Comparison of ENCODE assay signal across 8 cellular contexts in the genomic region with DNA sequence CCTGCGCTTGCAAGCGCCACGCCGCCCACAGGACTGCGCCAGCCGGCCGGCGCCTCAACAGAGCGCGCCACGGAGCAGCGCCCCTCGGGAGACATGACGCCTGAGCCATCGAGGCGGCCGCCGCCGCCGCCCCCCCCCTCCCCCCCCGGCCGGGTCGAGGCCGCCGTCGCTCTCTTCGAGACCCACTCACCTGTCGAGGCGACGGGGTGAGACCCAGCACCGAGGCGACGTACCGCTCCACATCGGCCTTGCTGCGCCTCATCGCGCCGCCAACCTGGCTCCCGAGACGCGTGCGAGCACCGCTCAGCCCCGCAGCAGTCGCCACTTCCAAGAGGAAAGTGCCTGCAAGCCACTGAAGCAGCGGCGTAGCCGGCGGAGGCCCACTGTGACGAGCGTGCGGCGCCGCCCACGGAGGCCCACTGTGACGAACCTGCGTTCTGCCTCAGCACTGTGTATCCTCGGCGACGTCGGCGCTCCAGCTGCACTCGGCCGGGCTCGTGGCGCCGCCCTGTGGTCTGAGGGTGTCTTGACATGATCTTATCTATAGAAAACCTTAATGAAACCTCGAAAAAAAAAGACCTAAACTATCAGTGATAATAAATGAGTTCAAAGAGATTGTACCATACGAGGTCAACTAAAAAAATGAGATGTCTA. TPM values are rescaled to one million over a fixed set of nuclear protein-coding genes. Genes with fewer than 3 reads are reported as not detected.
DNase-seq lines count a peak whose midpoint lies in the region; ATAC-seq, FAIRE-seq and TF ChIP-seq lines count a peak whose summit lies in the region.
"Not testable (repeated sequence)": the region's sequence is repeated elsewhere in the genome, so short reads cannot be mapped to it uniquely, and the experiment has no call there.

A gene (minus strand): TSS at position 460 of the 654 bp plus-strand sequence. CDS start 198 bp downstream, at position 262.

- H3K4me2 ChIP-seq in K562 (ENCODE audit: insufficient read depth, low read length); neural cell (ENCODE audit: low read length): not testable (repeated sequence)

- not testable (repeated sequence) for H3K9me2 ChIP-seq in neural cell (ENCODE audit: insufficient read depth, low read length)

- H3K27me3 ChIP-seq in Peyer's patch; K562 (ENCODE audit: control insufficient read depth in 2 of 2, insufficient read depth in 2 of 2, low read length in 2 of 2); neural cell (ENCODE audit: insufficient read depth, low read depth, low read length); transverse colon: not testable (repeated sequence)

- in situ Hi-C loops in K562 (cut with MboI) = loop anchor here (25.0 kb wide), 1 partner anchor 1890 kb away; no protein-coding TSS in a partner anchor
- in situ Hi-C loops in transverse colon (cut with MboI; ENCODE audit: low pct_ligation_motif_present in 1 of 4, low pct_unique_long_range_greater_than_20kb in 1 of 4, low sequenced_read_pairs in 3 of 4) = not testable (repeated sequence)

- not testable (repeated sequence) for DNase-seq in Peyer's patch; K562 (ENCODE audit: extremely low read depth in 1 of 4, low spot score in 3 of 4); cardiac septum (ENCODE audit: low spot score); transverse colon

- not testable (repeated sequence) for H3K4me3 ChIP-seq in Peyer's patch; K562; neural cell (ENCODE audit: low read length); transverse colon

- POLR2A ChIA-PET in K562 (lab: Yijun Ruan, JAX) = not testable (repeated sequence)

- TF ChIP-seq POLR2A in Peyer's patch (IDR thresholded peaks at IDR 0.05); K562 (conservative IDR thresholded peaks at IDR 0.05); transverse colon (IDR thresholded peaks at IDR 0.05): not testable (repeated sequence)

- not testable (repeated sequence) for H3K9me1 ChIP-seq in K562 (ENCODE audit: control insufficient read depth, insufficient read depth, low read length)

- not testable (repeated sequence) for TF ChIP-seq RAD21 in K562 (CRISPR knock-in tag; conservative IDR thresholded peaks at IDR 0.05 in 1 of 2, IDR thresholded peaks at IDR 0.05 in 1 of 2); neural cell (conservative IDR thresholded peaks at IDR 0.05)

- not testable (repeated sequence) for FAIRE-seq in K562 (lab: Jason Lieb, UNC)

- not testable (repeated sequence) for BruUV-seq in K562 (replicated peaks; lab: Mats Ljungman, UMichigan)

- CTCF ChIA-PET in K562 (lab: Yijun Ruan, JAX; ENCODE audit: low intra/inter-chr PET ratio) = not testable (repeated sequence)

- ATAC-seq in GM18867 (IDR thresholded peaks at IDR 0.05; ENCODE audit: unreplicated experiment) (peak; percentile 97), GM21737 (IDR thresholded peaks at IDR 0.05; ENCODE audit: unreplicated experiment) (peak; percentile 99), HG03097 (IDR thresholded peaks at IDR 0.05; ENCODE audit: low FRiP score, unreplicated experiment) (peak; percentile 97), K562 (peak; percentile 94)

- not testable (repeated sequence) for H3K79me2 ChIP-seq in K562 (ENCODE audit: control insufficient read depth, insufficient read depth, low read length); neural cell (replicated peaks; ENCODE audit: insufficient read depth, low read length)

- not testable (repeated sequence) for H2AFZ ChIP-seq in K562 (ENCODE audit: low read depth, low read length); neural cell (ENCODE audit: low read depth, low read length)

- not testable (repeated sequence) for H4K20me1 ChIP-seq in K562 (replicated peaks; ENCODE audit: control insufficient read depth, insufficient read depth, low read length); neural cell (ENCODE audit: insufficient read depth)

- not testable (repeated sequence) for H3K9me3 ChIP-seq in Peyer's patch; K562 (replicated peaks; ENCODE audit: control insufficient read depth, insufficient read depth, low read depth, low read length); neural cell (ENCODE audit: low read length); transverse colon

- not testable (repeated sequence) for H3F3A ChIP-seq in neural cell (ENCODE audit: insufficient read depth, low read length, poor library complexity, severe bottlenecking)

- not testable (repeated sequence) for H3K36me3 ChIP-seq in Peyer's patch; K562 (ENCODE audit: control insufficient read depth, insufficient read depth, low read length); neural cell (ENCODE audit: insufficient read depth, low read length); transverse colon

- WGBS in K562 (ENCODE audit: insufficient coverage, low coverage, missing lambda C conversion rate) = no CpG with 5 or more reads among the region's 70 CpGs
- WGBS in transverse colon (ENCODE audit: low coverage in 1 of 2), 2 donors = no CpG with 5 or more reads among the region's 70 CpGs

- not testable (repeated sequence) for H3K4me1 ChIP-seq in Peyer's patch; K562 (replicated peaks in 1 of 2; ENCODE audit: control insufficient read depth in 2 of 2, insufficient read depth in 2 of 2, low read length in 2 of 2); transverse colon

- not testable (repeated sequence) for H3K9ac ChIP-seq in K562 (ENCODE audit: insufficient read depth in 1 of 2, low read depth in 2 of 2, low read length in 2 of 2); neural cell (ENCODE audit: low read length)

- not testable (repeated sequence) for H3K27ac ChIP-seq in Peyer's patch; K562 (ENCODE audit: extremely low read depth, low read depth, low read length); neural cell (ENCODE audit: low read length); transverse colon

- TF ChIP-seq EP300 in K562 (IDR thresholded peaks at IDR 0.05; ENCODE audit: low read length); neural cell (conservative IDR thresholded peaks at IDR 0.05; ENCODE audit: poor library complexity, severe bottlenecking); transverse colon (IDR thresholded peaks at IDR 0.05; ENCODE audit: low read depth): not testable (repeated sequence)

- not testable (repeated sequence) for TF ChIP-seq CTCF in Peyer's patch (IDR thresholded peaks at IDR 0.05); K562 (IDR thresholded peaks at IDR 0.05 in 2 of 3, conservative IDR thresholded peaks at IDR 0.05 in 1 of 3; ENCODE audit: insufficient read depth in 2 of 3, low read depth in 1 of 3, low read length in 3 of 3); neural cell (IDR thresholded peaks at IDR 0.05; ENCODE audit: poor library complexity, severe bottlenecking); transverse colon (IDR thresholded peaks at IDR 0.05)

- intact Hi-C loops in K562 (cut with micrococcal nuclease); cardiac septum (cut with DNase I); transverse colon (cut with DNase I; ENCODE audit: low total_unique reads): not testable (repeated sequence)

RNA-seq across cellular contexts. Expression of the gene that starts here (rescaled TPM):
- total RNA-seq in Peyer's patch = 10 to 100 TPM; 56.6 to 89.1 (median 78.7) TPM
- 3.1 and 4.5 TPM in 2 replicates for total RNA-seq in K562 (2011; cell fraction: chromatin; rRNA removed; ENCODE audit: low replicate concordance)
- total RNA-seq in K562 (2011; cell fraction: nucleolus; rRNA removed) = 1.0 and 1.3 TPM in 2 replicates
- 1.8 and 2.4 TPM in 2 replicates for total RNA-seq in K562 (2011; cell fraction: nucleoplasm; rRNA removed)
- total RNA-seq in K562 (2014; rRNA removed) = 0.08 and 0.45 TPM in 2 replicates
- total RNA-seq in K562 (2014; rRNA removed; fragmentation: Illumina TruSeq; extraction: Trizol) = 1.4 and 2.2 TPM in 2 replicates
- total RNA-seq in K562 (2015; rRNA removed; fragmentation: Illumina TruSeq; extraction: Trizol) = 0.83 and 1.2 TPM in 2 replicates
- total RNA-seq in K562 (2021) = 1.7 and 1.8 TPM in 2 replicates
- 0.80 and 1.0 TPM in 2 replicates for polyA plus RNA-seq in K562 (2011; rRNA removed)
- polyA plus RNA-seq in K562 (2011; cell fraction: cytosol; rRNA removed) = 0.34 and 0.88 TPM in 2 replicates
- 0.40 and 1.0 TPM in 2 replicates for polyA plus RNA-seq in K562 (2011; cell fraction: nucleus; rRNA removed)
- polyA plus RNA-seq in K562 (2012) = 0.21 and 0.53 TPM in 2 replicates
- 0.94 and 1.0 TPM in 2 replicates for polyA plus RNA-seq in K562 (2014; fragmentation: Illumina TruSeq; extraction: Trizol)
- polyA plus RNA-seq in K562 (2014; fragmentation: Nextera tagmentation; extraction: Ambion mirVana) = under 1 TPM; 0.15 to 0.20 TPM
- 0.45 and 0.94 TPM in 2 replicates for polyA plus RNA-seq in K562 (2014; rRNA removed)
- polyA minus RNA-seq in K562 (2011; rRNA and poly(A)+ RNA removed) = 1.3 and 2.5 TPM in 2 replicates
- 0.57 and 2.2 TPM in 2 replicates for polyA minus RNA-seq in K562 (2011; cell fraction: cytosol; rRNA and poly(A)+ RNA removed)
- 0.67 and 2.1 TPM in 2 replicates for polyA minus RNA-seq in K562 (2011; cell fraction: nucleus; rRNA and poly(A)+ RNA removed)
- total RNA-seq in cardiac septum = 33.7 TPM
- 35.1 and 39.8 TPM in 2 replicates for polyA plus RNA-seq in neural cell
- polyA minus RNA-seq in neural cell = 79.4 and 114 TPM in 2 replicates
- 10 to 100 TPM in 3 of 4 donors, 1 to 10 TPM in 1; 9.0 to 46.5 (median 36.0) TPM for total RNA-seq in transverse colon

Comparison
In these comparisons a context has a peak if more than half of its experiments do, and no peak if none do; other contexts are left out.
1. RNA of the gene that starts here (polyA plus RNA-seq): 35.1 to 39.8 TPM in neural cell; 0.15 to 1.0 TPM in K562; every median in the first group is over 10 times any median in the second.
2. Peak in every context shown above with its lines, with median percentiles within 50 percentile points of each other: ATAC-seq.